14 cellular contexts compared by ENCODE assay signal in genomic region chr15:89810837-89811236, GRCh38. TPM values are rescaled to one million over a fixed set of nuclear protein-coding genes. Genes with fewer than 3 reads are reported as not detected.
"Had no signal": no experiment of that assay in that cellular context is flagged by ENCODE, and none has a peak within 500 bp of the region (broad histone marks: within the 10 kb centered on the region; RNA-seq: fewer than 3 reads in every experiment).

No MANE protein-coding gene starts in this region.

- FAIRE-seq: bronchial epithelial cell, small intestine had no signal

- H3K36me3 Mint-ChIP-seq: type B pancreatic cell had no signal

- ATAC-seq: activated CD8-positive, alpha-beta memory T cell treated with anti-CD3 and anti-CD28 coated beads, Interleukin-2, amount 10 ng/mL, durations not matched to agents 7 days and 5 days; activated T-cell treated with anti-CD3 and anti-CD28 coated beads, Interleukin-2, amount 50 U/mL, for 4 hours; heart left ventricle had no signal

- H3K27ac Mint-ChIP-seq: activated CD8-positive, alpha-beta memory T cell treated with anti-CD3 and anti-CD28 coated beads, Interleukin-2, amount 10 ng/mL, durations not matched to agents 7 days and 5 days; activated naive CD8-positive, alpha-beta T cell treated with anti-CD3 and anti-CD28 coated beads, Interleukin-2, amount 10 ng/mL, durations not matched to agents 7 days and 5 days; type B pancreatic cell had no signal

- H3K9me3 ChIP-seq: esophagus squamous epithelium had no signal

- H3K27ac ChIP-seq: heart left ventricle had no signal

- H3K36me3 ChIP-seq: esophagus squamous epithelium had no signal

- H3K4me1 Mint-ChIP-seq: neural crest cell had no signal

- H3K4me3 Mint-ChIP-seq: activated CD8-positive, alpha-beta memory T cell treated with anti-CD3 and anti-CD28 coated beads, Interleukin-2, amount 10 ng/mL, durations not matched to agents 7 days and 5 days; activated naive CD8-positive, alpha-beta T cell treated with anti-CD3 and anti-CD28 coated beads, Interleukin-2, amount 10 ng/mL, durations not matched to agents 7 days and 5 days; activated T-cell treated with anti-CD3 and anti-CD28 coated beads, Interleukin-2, amount 50 U/mL, for 4 hours; neural crest cell; type B pancreatic cell had no signal

- DNase-seq: activated CD4-positive, alpha-beta T cell treated with anti-CD3 and anti-CD28 coated beads, Interleukin-2, amount 50 U/mL, for 4 hours; activated CD8-positive, alpha-beta memory T cell treated with anti-CD3 and anti-CD28 coated beads, Interleukin-2, amount 10 ng/mL, durations not matched to agents 7 days and 5 days; activated effector memory CD4-positive, alpha-beta T cell treated with anti-CD3 and anti-CD28 coated beads, Interleukin-2, amount 50 U/mL, for 16 hours; activated naive CD8-positive, alpha-beta T cell treated with anti-CD3 and anti-CD28 coated beads, Interleukin-2, amount 10 ng/mL, durations not matched to agents 7 days and 5 days; activated T-cell treated with anti-CD3 and anti-CD28 coated beads, Interleukin-2, amount 50 U/mL, for 4 hours; esophagus squamous epithelium; foreskin melanocyte; heart left ventricle; small intestine had no signal

- H3K9me3 Mint-ChIP-seq: activated naive CD8-positive, alpha-beta T cell treated with anti-CD3 and anti-CD28 coated beads, Interleukin-2, amount 10 ng/mL, durations not matched to agents 7 days and 5 days; activated T-cell treated with anti-CD3 and anti-CD28 coated beads, Interleukin-2, amount 50 U/mL, for 4 hours; neural crest cell; type B pancreatic cell had no signal

- H3K4me3 ChIP-seq: esophagus squamous epithelium, heart left ventricle had no signal

RNA-seq across cellular contexts. Expression of gene MESP2, which starts 34.7 kb away (rescaled TPM):
- total RNA-seq: activated CD8-positive, alpha-beta memory T cell treated with anti-CD3 and anti-CD28 coated beads, Interleukin-2, amount 10 ng/mL, durations not matched to agents 7 days and 5 days; activated naive CD8-positive, alpha-beta T cell treated with anti-CD3 and anti-CD28 coated beads, Interleukin-2, amount 10 ng/mL, durations not matched to agents 7 days and 5 days; activated T-cell treated with anti-CD3 and anti-CD28 coated beads, Interleukin-2, amount 50 U/mL, for 4 hours; aorta; T-helper 2 cell treated with Interferon-gamma antibody and Interleukin-4, amounts not matched to agents 100 ng/mL and 5 ng/mL, for 36 hours had no signal
